ENCODE assay signal across 8 cellular contexts in the genomic region with DNA sequence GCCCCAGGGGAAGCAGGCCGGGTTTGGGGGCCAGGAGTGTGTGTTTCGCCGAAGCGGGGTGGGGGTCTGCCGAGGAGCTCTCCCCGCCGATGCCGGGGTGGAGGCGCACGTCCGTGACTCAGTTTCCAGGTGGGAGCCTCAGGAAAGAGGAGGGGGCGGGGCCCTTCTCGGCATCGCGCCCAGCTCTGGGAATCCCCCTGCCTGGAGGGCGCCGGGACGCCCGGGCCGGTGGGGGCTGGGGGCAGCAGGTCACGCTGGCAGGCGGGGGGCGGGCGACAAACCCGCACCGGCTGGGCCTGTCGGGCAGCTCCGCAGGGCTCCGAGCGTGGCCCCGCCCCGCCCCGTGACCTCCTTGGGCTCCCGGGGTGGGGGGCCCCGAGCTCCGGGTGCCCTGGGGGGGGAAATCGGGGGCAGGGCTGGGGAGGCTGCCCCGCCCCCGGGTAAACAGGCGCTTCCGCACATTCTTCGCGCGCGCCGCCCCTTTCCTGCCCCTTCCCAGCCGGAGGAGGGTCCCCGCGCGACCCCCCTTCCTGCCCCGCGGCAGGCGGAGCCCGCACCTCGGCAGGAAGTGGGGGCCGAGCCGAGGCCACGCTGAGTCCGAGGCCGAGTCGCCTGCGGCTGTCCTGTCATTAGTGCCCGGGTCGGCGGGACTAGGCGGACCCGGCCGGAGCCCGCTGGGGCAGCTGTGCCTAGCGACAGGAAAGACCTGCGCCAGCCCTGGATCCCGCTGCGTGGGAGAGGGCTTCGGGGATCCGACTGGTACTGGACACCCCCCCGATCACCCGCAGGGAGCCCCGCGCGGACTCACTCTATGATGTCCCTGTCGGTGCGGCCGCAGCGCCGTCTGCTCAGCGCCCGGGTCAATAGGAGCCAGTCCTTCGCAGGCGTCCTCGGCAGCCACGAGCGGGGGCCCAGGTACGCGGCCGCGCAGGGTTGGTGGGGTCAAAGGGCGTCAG. TPM values are rescaled to one million over a fixed set of nuclear protein-coding genes. Genes with fewer than 3 reads are reported as not detected.
DNase-seq lines count a peak whose midpoint lies in the region; FAIRE-seq and TF ChIP-seq lines count a peak whose summit lies in the region.

No MANE protein-coding gene starts in this region.

- H3K36me3 Mint-ChIP-seq in osteocyte (ENCODE audit: unreplicated experiment) = peaks cover 15% of the 10 kb centered on the region

- H3K9me3 Mint-ChIP-seq in osteocyte (ENCODE audit: unreplicated experiment) = no peaks in the 10 kb centered on the region

- peaks cover 21% of the 10 kb centered on the region; the same call in 1 of the 2 replicates for H3K79me2 ChIP-seq in MM.1S (ENCODE audit: low read length)

- DNase-seq in GM18507 (ENCODE audit: extremely low spot score, insufficient read length, low read depth) (no peak), MM.1S (peak; percentile 36), globus pallidus (ENCODE audit: low spot score) (peak; percentile 23), osteocyte (ENCODE audit: extremely low spot score, unreplicated experiment) (no peak), NCI-H524 (lab: John Stamatoyannopoulos, UW) (no peak), NCI-H1694 treated with DMSO at 0.1 percent for 48 hours (lab: John Stamatoyannopoulos, UW) (no peak), HEK293T (ENCODE audit: extremely low spot score) (no peak)
- DNase-seq in activated effector memory CD4-positive, alpha-beta T cell treated with anti-CD3 and anti-CD28 coated beads, Interleukin-2, amount 50 U/mL, for 16 hours = peak; percentile 88

- CTCF ChIA-PET in HEK293T (lab: Yijun Ruan, JAX) = no interaction called here

- peaks cover 52% of the 10 kb centered on the region for H3K4me1 Mint-ChIP-seq in osteocyte (ENCODE audit: unreplicated experiment)

- peak; percentile 41 for FAIRE-seq in GM18507 (lab: Jason Lieb, UNC)

- H3K27ac ChIP-seq in MM.1S (ENCODE audit: low read length) = no peak overlapping the region

- H2AFZ ChIP-seq in MM.1S (ENCODE audit: low read length) = no peak overlapping the region

- no peaks in the 10 kb centered on the region for H3K36me3 ChIP-seq in MM.1S (replicated peaks; ENCODE audit: insufficient read depth, low read length)

- H3K27ac Mint-ChIP-seq in osteocyte (ENCODE audit: unreplicated experiment) = peak overlapping the region; percentile 56

- POLR2A ChIA-PET in HEK293T (lab: Yijun Ruan, JAX) = no interaction called here

- no peaks in the 10 kb centered on the region for H3K27me3 Mint-ChIP-seq in osteocyte (ENCODE audit: unreplicated experiment)

- peak overlapping the region; percentile 58; the same call in 1 of the 2 replicates for H3K9ac ChIP-seq in MM.1S (ENCODE audit: low read length)

- H3K4me3 ChIP-seq in MM.1S (ENCODE audit: low read length) = peak overlapping the region; percentile 68

- no peaks in the 10 kb centered on the region for H3K9me3 ChIP-seq in MM.1S (replicated peaks; ENCODE audit: insufficient read depth, low read length)

- no peaks in the 10 kb centered on the region for H3K9me2 ChIP-seq in MM.1S (replicated peaks; ENCODE audit: insufficient read depth, low read length)

- peaks cover 14% of the 10 kb centered on the region; the same call in 1 of the 2 replicates for H3F3A ChIP-seq in MM.1S (ENCODE audit: insufficient read depth, low read length)

- H3K27me3 ChIP-seq in MM.1S (replicated peaks; ENCODE audit: insufficient read depth, low read length) = no peaks in the 10 kb centered on the region

- H3K4me1 ChIP-seq in MM.1S (ENCODE audit: low read length) = peaks cover 11% of the 10 kb centered on the region

- TF ChIP-seq CTCF in MM.1S (IDR thresholded peaks at IDR 0.05; ENCODE audit: low read length) (no peak), osteocyte (IDR thresholded peaks at IDR 0.05) (no peak)

- H3K4me3 Mint-ChIP-seq in osteocyte (ENCODE audit: unreplicated experiment) = peak overlapping the region; percentile 72

- H4K20me1 ChIP-seq in MM.1S (ENCODE audit: insufficient read depth, low read length) = no peaks in the 10 kb centered on the region

- H3K4me2 ChIP-seq in MM.1S (ENCODE audit: low read depth, low read length) = peak overlapping the region; percentile 95

TF ChIP-seq in HEK293T, 16 proteins besides CTCF, POLR2A, EP300 and RAD21:
- TF ChIP-seq CTBP1 (IDR thresholded peaks at IDR 0.05; ENCODE audit: borderline replicate concordance) = no peak
- TF ChIP-seq FOXA1 (IDR thresholded peaks at IDR 0.05) = no peak
- TF ChIP-seq ZNF384 (IDR thresholded peaks at IDR 0.05) = no peak
- TF ChIP-seq ELF4 (IDR thresholded peaks at IDR 0.05) = no peak
- TF ChIP-seq SP1 (IDR thresholded peaks at IDR 0.05) = no peak
- TF ChIP-seq SUZ12 (IDR thresholded peaks at IDR 0.05) = no peak
- no peak for TF ChIP-seq LEF1 (IDR thresholded peaks at IDR 0.05; ENCODE audit: borderline replicate concordance)
- no peak for TF ChIP-seq ARNT (IDR thresholded peaks at IDR 0.05)
- TF ChIP-seq L3MBTL2 (conservative IDR thresholded peaks at IDR 0.05) = no peak
- no peak for TF ChIP-seq TARDBP (IDR thresholded peaks at IDR 0.05)
- TF ChIP-seq NFRKB (IDR thresholded peaks at IDR 0.05) = no peak
- TF ChIP-seq HDGF (IDR thresholded peaks at IDR 0.05; ENCODE audit: borderline replicate concordance) = no peak
- no peak for TF ChIP-seq FOXK2 (IDR thresholded peaks at IDR 0.05)
- no peak for TF ChIP-seq PKNOX1 (IDR thresholded peaks at IDR 0.05)
- TF ChIP-seq BHLHE40 (IDR thresholded peaks at IDR 0.05; ENCODE audit: borderline replicate concordance) = no peak
- no peak for TF ChIP-seq FOXM1 (IDR thresholded peaks at IDR 0.05; ENCODE audit: borderline replicate concordance)

RNA-seq across cellular contexts. Expression of gene RIPOR1, which starts 9.3 kb away (rescaled TPM):
- total RNA-seq in osteocyte = 75.0 and 77.0 TPM in 2 replicates

RNA-seq across cellular contexts. Expression of gene CTCF, which starts 24.4 kb away (rescaled TPM):
- total RNA-seq in osteocyte = 43.2 and 47.4 TPM in 2 replicates

RNA-seq across cellular contexts. Expression of gene AGRP, which starts 54.6 kb away (rescaled TPM):
- not detected in 2 replicates for total RNA-seq in osteocyte

RNA-seq across cellular contexts. Expression of gene ATP6V0D1, which starts 57.0 kb away (rescaled TPM):
- total RNA-seq in osteocyte = 112 and 116 TPM in 2 replicates

Comparison
In these comparisons a context has a peak if more than half of its experiments do, and no peak if none do; other contexts are left out.
1. DNase-seq: peak in MM.1S (single experiment), activated effector memory CD4-positive, alpha-beta T cell treated with anti-CD3 and anti-CD28 coated beads, Interleukin-2, amount 50 U/mL, for 16 hours (single experiment) and globus pallidus (single experiment); none in GM18507 (single experiment), osteocyte (single experiment), NCI-H524 (0 of 2), NCI-H1694 treated with DMSO at 0.1 percent for 48 hours (single experiment) and HEK293T (single experiment).